In the genomic region with DNA sequence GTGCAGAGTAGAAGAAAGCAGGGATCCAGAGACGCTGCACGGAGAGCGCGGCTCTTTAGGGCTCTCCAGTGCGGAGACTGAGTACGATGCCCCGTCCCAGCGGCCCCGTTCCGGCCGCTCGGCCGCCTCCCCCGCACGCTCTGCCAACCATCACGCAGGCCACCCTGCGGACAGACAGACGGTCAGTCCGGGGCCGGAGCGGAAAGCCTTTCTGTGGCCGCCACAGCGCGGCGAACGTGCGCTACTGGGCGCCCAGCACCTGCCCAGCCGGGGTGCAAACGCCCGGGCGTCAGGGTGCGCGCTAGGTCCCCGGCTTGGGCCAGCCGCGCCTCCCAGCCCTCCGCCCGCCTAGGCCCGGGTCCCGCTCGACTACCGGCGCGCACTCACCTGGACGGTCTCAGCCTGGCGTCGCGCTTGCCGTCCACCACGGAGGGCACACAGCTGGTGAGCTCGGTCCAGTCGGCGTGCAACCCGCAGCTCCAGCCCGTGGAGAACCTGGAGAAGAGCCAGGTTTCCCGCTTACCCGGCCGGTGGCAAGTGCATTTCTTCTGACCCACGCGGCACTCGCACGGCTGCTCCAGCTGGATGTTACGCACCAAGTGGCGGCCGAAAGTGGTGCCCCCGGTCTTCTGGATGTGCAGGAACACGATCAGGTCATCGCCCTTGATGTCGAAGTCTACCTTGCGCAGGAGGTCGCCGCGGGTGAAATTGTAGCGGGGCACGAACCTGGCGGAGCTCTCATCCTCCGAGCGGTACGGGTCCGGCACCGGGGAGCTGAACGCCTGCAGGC, we compare ENCODE assay signal across 8 cellular contexts. TPM values are rescaled to one million over a fixed set of nuclear protein-coding genes. Genes with fewer than 3 reads are reported as not detected.
DNase-seq lines count a peak whose midpoint lies in the region; ATAC-seq and TF ChIP-seq lines count a peak whose summit lies in the region.

No MANE protein-coding gene starts in this region.

- no peak overlapping the region for H3K4me2 ChIP-seq in OCI-LY7 (ENCODE audit: low read length)

- 1% methylated on average over 39 to 75 of the region's 83 CpGs for WGBS in heart right ventricle, 2 donors

- H3K36me3 ChIP-seq in GM06990 (ENCODE audit: control insufficient read depth, insufficient read depth, low read length) (no peaks in the 10 kb centered on the region), heart right ventricle (no peaks in the 10 kb centered on the region), OCI-LY7 (ENCODE audit: insufficient read depth, low read length) (no peaks in the 10 kb centered on the region)

- no peaks in the 10 kb centered on the region for H3K9me3 Mint-ChIP-seq in activated CD8-positive, alpha-beta memory T cell treated with anti-CD3 and anti-CD28 coated beads, Interleukin-2, amount 10 ng/mL, durations not matched to agents 7 days and 5 days (ENCODE audit: low read depth)

- H3K4me1 ChIP-seq in heart right ventricle (peaks cover 0 to 26% (median 5%) of the 10 kb centered on the region in 9 donors), OCI-LY7 (ENCODE audit: insufficient read depth, low read length, poor library complexity, severe bottlenecking) (no peaks in the 10 kb centered on the region)

- peaks cover 41% of the 10 kb centered on the region for H3K27me3 Mint-ChIP-seq in T-helper 17 cell
- H3K27me3 Mint-ChIP-seq in activated CD8-positive, alpha-beta memory T cell treated with anti-CD3 and anti-CD28 coated beads, Interleukin-2, amount 10 ng/mL, durations not matched to agents 7 days and 5 days: peaks cover 53% of the 10 kb centered on the region

- CTCF ChIA-PET in OCI-LY7 (lab: Charles Lee; ENCODE audit: unreplicated experiment): no interaction called here
- CTCF ChIA-PET in activated CD8-positive, alpha-beta memory T cell treated with anti-CD3 and anti-CD28 coated beads, Interleukin-2, amount 10 ng/mL, durations not matched to agents 7 days and 5 days (lab: Charles Lee): no interaction called here

- H3K4me1 Mint-ChIP-seq in T-helper 17 cell: peaks cover 5% of the 10 kb centered on the region
- peaks cover 1% of the 10 kb centered on the region for H3K4me1 Mint-ChIP-seq in activated CD8-positive, alpha-beta memory T cell treated with anti-CD3 and anti-CD28 coated beads, Interleukin-2, amount 10 ng/mL, durations not matched to agents 7 days and 5 days

- POLR2A ChIA-PET in OCI-LY7 (lab: Charles Lee): no interaction called here

- peak overlapping the region; percentile 79 for H3K4me3 Mint-ChIP-seq in T-helper 17 cell
- no peak overlapping the region for H3K4me3 Mint-ChIP-seq in activated CD8-positive, alpha-beta memory T cell treated with anti-CD3 and anti-CD28 coated beads, Interleukin-2, amount 10 ng/mL, durations not matched to agents 7 days and 5 days

- intact Hi-C loops in heart right ventricle (cut with DNase I): loop anchor here in 3 of 10 donors (10.0 kb wide), 1 partner anchor 212 kb away; no protein-coding TSS in a partner anchor
- intact Hi-C loops in OCI-LY7 (cut with micrococcal nuclease; ENCODE audit: unreplicated experiment): no loop called here

- H2AFZ ChIP-seq in OCI-LY7 (ENCODE audit: low read length): no peak overlapping the region

- H3K36me3 Mint-ChIP-seq in T-helper 17 cell (ENCODE audit: low read depth): no peaks in the 10 kb centered on the region
- no peaks in the 10 kb centered on the region for H3K36me3 Mint-ChIP-seq in activated CD8-positive, alpha-beta memory T cell treated with anti-CD3 and anti-CD28 coated beads, Interleukin-2, amount 10 ng/mL, durations not matched to agents 7 days and 5 days

- no peak overlapping the region for H3K27ac Mint-ChIP-seq in T-helper 17 cell
- H3K27ac Mint-ChIP-seq in activated CD8-positive, alpha-beta memory T cell treated with anti-CD3 and anti-CD28 coated beads, Interleukin-2, amount 10 ng/mL, durations not matched to agents 7 days and 5 days: no peak overlapping the region

- H3K79me2 ChIP-seq in OCI-LY7 (ENCODE audit: insufficient read depth, low read depth, low read length): no peaks in the 10 kb centered on the region

- no peaks in the 10 kb centered on the region for H3K9me2 ChIP-seq in OCI-LY7 (ENCODE audit: insufficient read depth, low read length)

- DNase-seq in GM06990 (ENCODE audit: extremely low read depth, insufficient read length) (peak; percentile 6), T-helper 17 cell (no peak), heart right ventricle (peak in 1 of 2 donors; percentile 5), retinal pigment epithelial cell (ENCODE audit: low read depth) (no peak), NCI-H1092 treated with DMSO at 0.1 percent for 48 hours (lab: John Stamatoyannopoulos, UW) (no peak), OCI-LY7 (ENCODE audit: low spot score) (no peak), SIG-M5 (lab: John Stamatoyannopoulos, UW) (no peak)
- DNase-seq in activated CD8-positive, alpha-beta memory T cell treated with anti-CD3 and anti-CD28 coated beads, Interleukin-2, amount 10 ng/mL, durations not matched to agents 7 days and 5 days: no peak

- H3K9me3 ChIP-seq in T-helper 17 cell (ENCODE audit: control insufficient read depth, low read length, poor library complexity, severe bottlenecking): no peaks in the 10 kb centered on the region
- no peaks in the 10 kb centered on the region for H3K9me3 ChIP-seq in heart right ventricle
- no peaks in the 10 kb centered on the region for H3K9me3 ChIP-seq in OCI-LY7 (ENCODE audit: low read length)

- H3K27me3 ChIP-seq in GM06990 (replicated peaks; ENCODE audit: control insufficient read depth, insufficient read depth, low read length) (no peaks in the 10 kb centered on the region; the same call in none of the 2 replicates), heart right ventricle (peaks cover 0 to 81% (median 31%) of the 10 kb centered on the region in 7 donors)

- TF ChIP-seq CTCF in GM06990 (IDR thresholded peaks at IDR 0.05; ENCODE audit: insufficient read depth, low read length, poor library complexity, severe bottlenecking) (no peak), heart right ventricle (IDR thresholded peaks at IDR 0.05) (no peak), retinal pigment epithelial cell (conservative IDR thresholded peaks at IDR 0.05; ENCODE audit: low read depth, low read length) (no peak), OCI-LY7 (conservative IDR thresholded peaks at IDR 0.05; ENCODE audit: low read length) (no peak)

- no TSS peak for BruUV-seq in OCI-LY7 (replicated peaks; lab: Mats Ljungman, UMichigan)

- no peaks in the 10 kb centered on the region for H4K20me1 ChIP-seq in OCI-LY7 (ENCODE audit: insufficient read depth, low read length)

- H3K27ac ChIP-seq in heart right ventricle (no peak overlapping the region), OCI-LY7 (ENCODE audit: low read depth, low read length, poor library complexity, severe bottlenecking) (no peak overlapping the region)

- H3K4me3 ChIP-seq in GM06990 (replicated peaks; ENCODE audit: low read depth, low read length): no peak overlapping the region
- H3K4me3 ChIP-seq in heart right ventricle: peak overlapping the region in 9 of 10 donors; percentile 28 to 55 (median 45)
- H3K4me3 ChIP-seq in retinal pigment epithelial cell (ENCODE audit: low read length): peak overlapping the region; percentile 54
- no peak overlapping the region for H3K4me3 ChIP-seq in OCI-LY7 (ENCODE audit: low read depth, low read length, poor library complexity, severe bottlenecking)

- ATAC-seq in T-helper 17 cell (no peak), heart right ventricle (peak in 3 of 8 donors; percentile 18 to 53 (median 28))
- ATAC-seq in activated CD8-positive, alpha-beta memory T cell treated with anti-CD3 and anti-CD28 coated beads, Interleukin-2, amount 10 ng/mL, durations not matched to agents 7 days and 5 days: no peak

RNA-seq across cellular contexts. Expression of a gene that starts 1.8 kb away (rescaled TPM):
- total RNA-seq in T-helper 17 cell: not detected
- 1 to 10 TPM in 1 of 10 donors, under 1 TPM in 7, not detected in 2; 0.13 to 1.2 (median 0.25) TPM for total RNA-seq in heart right ventricle
- polyA plus RNA-seq in heart right ventricle: under 1 TPM in 1 of 2 donors, not detected in 1; 0.26 TPM
- total RNA-seq in OCI-LY7 (2014; rRNA removed; shearing (Covaris generic)): not detected in 2 replicates
- not detected in 2 replicates for total RNA-seq in OCI-LY7 (2022)
- total RNA-seq in activated CD8-positive, alpha-beta memory T cell treated with anti-CD3 and anti-CD28 coated beads, Interleukin-2, amount 10 ng/mL, durations not matched to agents 7 days and 5 days: under 1 TPM in 1 of 2 experiments, not detected in 1; 0.14 TPM

Comparison
In these comparisons a context has a peak if more than half of its experiments do, and no peak if none do; other contexts are left out.
1. H3K4me3 ChIP-seq: peak in heart right ventricle (9 of 10) and retinal pigment epithelial cell (single experiment); none in GM06990 (single experiment) and OCI-LY7 (single experiment).